In genomic region chr7:23373151-23374004, GRCh38 we compare ENCODE assay signal across 1 cellular context.
A peak's percentile ranks its signal among the peaks of the same experiment; 100 is the strongest.
TF ChIP-seq lines count a peak whose summit lies in the region.

No MANE protein-coding gene starts in this region.

TF ChIP-seq in HEK293, 187 proteins besides CTCF, POLR2A, EP300 and RAD21 (continued from another document):
- TF ChIP-seq PRDM10 (tag by site-specific recombination; IDR thresholded peaks at IDR 0.05) (peak; percentile 86), ZNF426 (tag by site-specific recombination; IDR thresholded peaks at IDR 0.05) (no peak), ZNF16 (tag by site-specific recombination; IDR thresholded peaks at IDR 0.05; ENCODE audit: low read depth) (no peak), KLF7 (tag by site-specific recombination; IDR thresholded peaks at IDR 0.05; ENCODE audit: borderline replicate concordance) (no peak), ZNF621 (tag by site-specific recombination; IDR thresholded peaks at IDR 0.05) (no peak), ZNF362 (tag by site-specific recombination; IDR thresholded peaks at IDR 0.05) (no peak), WT1 (tag by site-specific recombination; IDR thresholded peaks at IDR 0.05) (peak; percentile 21; the same call in 1 of the 2 replicates)
TF ChIP-seq in HEK293: peak in this region for 8.
